In the genomic region with DNA sequence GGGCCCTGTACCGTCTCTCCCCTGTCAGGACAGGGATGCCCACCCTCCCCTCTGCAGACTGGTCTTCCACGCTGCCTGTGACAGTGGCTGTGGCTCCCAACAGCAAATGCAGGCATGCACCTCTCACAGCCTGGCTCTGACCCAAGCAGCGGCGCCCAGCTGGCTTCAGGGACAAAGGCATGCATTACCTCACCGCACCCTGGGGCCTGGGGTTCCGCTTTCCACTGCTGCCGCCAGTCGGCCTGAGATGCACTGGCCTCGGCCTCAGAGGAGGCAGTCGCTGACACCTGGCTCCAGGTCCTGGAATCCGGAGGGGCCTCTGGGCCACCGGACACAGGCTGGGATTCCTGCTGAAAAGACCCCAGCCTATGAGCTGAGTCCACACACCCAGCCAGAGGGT, we compare ENCODE assay signal across 13 cellular contexts.
DNase-seq lines count a peak whose midpoint lies in the region; ATAC-seq and TF ChIP-seq lines count a peak whose summit lies in the region.
"Had no signal": no experiment of that assay in that cellular context is flagged by ENCODE, and none has a peak within 500 bp of the region (broad histone marks: within the 10 kb centered on the region; RNA-seq: fewer than 3 reads in every experiment).

No MANE protein-coding gene starts in this region.

- TF ChIP-seq CTCF in mammary epithelial cell (conservative IDR thresholded peaks at IDR 0.05 in 1 of 2, IDR thresholded peaks at IDR 0.05 in 1 of 2; ENCODE audit: extremely low read depth in 1 of 2, insufficient read depth in 1 of 2, low read depth in 1 of 2, low read length in 2 of 2) (peak in 1 of 2 donors; percentile 30), MCF 10A (IDR thresholded peaks at IDR 0.05; ENCODE audit: unreplicated experiment) (no peak), WTC11 (IDR thresholded peaks at IDR 0.05) (no peak), upper lobe of right lung (IDR thresholded peaks at IDR 0.05) (no peak)

- dilution Hi-C loops in mammary epithelial cell (cut with HindIII; ENCODE audit: low sequenced_read_pairs) = no loop called here

- H3K27me3 ChIP-seq in mammary epithelial cell (ENCODE audit: insufficient read depth, low read length) (peaks cover 4% of the 10 kb centered on the region), right cardiac atrium (ENCODE audit: control insufficient read depth, insufficient read depth) (no peaks in the 10 kb centered on the region), upper lobe of right lung (no peaks in the 10 kb centered on the region)

- no peaks in the 10 kb centered on the region for H4K20me1 ChIP-seq in mammary epithelial cell (ENCODE audit: insufficient read depth, low read length)

- H3K4me1 ChIP-seq in mammary epithelial cell (ENCODE audit: insufficient read depth, low read length) (no peaks in the 10 kb centered on the region), right cardiac atrium (ENCODE audit: control insufficient read depth, insufficient read depth, low read length) (peaks cover 15% of the 10 kb centered on the region), upper lobe of right lung (no peaks in the 10 kb centered on the region)
- H3K4me1 ChIP-seq: prostate gland had no signal

- POLR2A ChIA-PET in MCF 10A (lab: Yijun Ruan, JAX) = no interaction called here
- POLR2A ChIA-PET in WTC11 (lab: Charles Lee) = no interaction called here

- H3K4me3 ChIP-seq in mammary epithelial cell (replicated peaks in 1 of 3; ENCODE audit: insufficient read depth in 1 of 3, low read depth in 2 of 3, low read length in 3 of 3) (no peak overlapping the region), right cardiac atrium (ENCODE audit: low read length) (no peak overlapping the region), upper lobe of right lung (no peak overlapping the region)
- H3K4me3 ChIP-seq: GM12878, PC-9, prostate gland had no signal

- H3K36me3 ChIP-seq in mammary epithelial cell (ENCODE audit: insufficient read depth, low read length) (no peaks in the 10 kb centered on the region), upper lobe of right lung (no peaks in the 10 kb centered on the region)
- H3K36me3 ChIP-seq: prostate gland, WERI-Rb-1 had no signal

- no peak overlapping the region for H3K9ac ChIP-seq in mammary epithelial cell (ENCODE audit: insufficient read depth, low read length)

- H3K4me3 Mint-ChIP-seq in MCF 10A (ENCODE audit: unreplicated experiment) = no peak overlapping the region
- H3K4me3 Mint-ChIP-seq in WTC11 = no peak overlapping the region
- H3K4me3 Mint-ChIP-seq: activated naive CD8-positive, alpha-beta T cell treated with anti-CD3 and anti-CD28 coated beads for 36 hours had no signal

- BruUV-seq in mammary epithelial cell (replicated peaks; lab: Mats Ljungman, UMichigan) (no TSS peak), MCF 10A (replicated peaks; lab: Mats Ljungman, UMichigan) (no TSS peak)

- ATAC-seq in WTC11 (peak; percentile 55), right cardiac atrium (peak; percentile 60 to 70), upper lobe of right lung (no peak), GM18909 (IDR thresholded peaks at IDR 0.05; ENCODE audit: poor library complexity, unreplicated experiment) (no peak)

- H3K4me2 ChIP-seq in mammary epithelial cell (ENCODE audit: insufficient read depth, low read depth, low read length) = no peak overlapping the region
- H3K4me2 ChIP-seq: PC-9 had no signal

- in situ Hi-C loops in mammary epithelial cell (cut with MboI; ENCODE audit: low sequenced_read_pairs in 2 of 2) = no loop called here

- H3K4me1 Mint-ChIP-seq in MCF 10A (ENCODE audit: insufficient read depth, unreplicated experiment) (no peaks in the 10 kb centered on the region), WTC11 (0 out of 2 replicates have a peak, but pooled peaks cover 5% of the 10 kb centered on the region)
- H3K4me1 Mint-ChIP-seq: activated naive CD8-positive, alpha-beta T cell treated with anti-CD3 and anti-CD28 coated beads for 36 hours had no signal

- H3K27ac ChIP-seq in mammary epithelial cell (ENCODE audit: insufficient read depth, low read depth, low read length) (no peak overlapping the region), right cardiac atrium (ENCODE audit: low read length) (peak overlapping the region; percentile 86), upper lobe of right lung (no peak overlapping the region)
- H3K27ac ChIP-seq: PC-9, prostate gland, WERI-Rb-1 had no signal

- DNase-seq in mammary epithelial cell (peak; percentile 6), MCF 10A (ENCODE audit: unreplicated experiment) (no peak), WTC11 (ENCODE audit: low spot score) (peak; percentile 52), right cardiac atrium (peak; percentile 76 to 92 (median 87)), upper lobe of right lung (peak; percentile 54), HT-29 (ENCODE audit: low spot score) (no peak), NCI-H128 (lab: John Stamatoyannopoulos, UW; ENCODE audit: unreplicated experiment) (no peak)
- DNase-seq: activated naive CD8-positive, alpha-beta T cell treated with anti-CD3 and anti-CD28 coated beads for 36 hours; WERI-Rb-1 had no signal

- no peaks in the 10 kb centered on the region for H3K36me3 Mint-ChIP-seq in MCF 10A (ENCODE audit: insufficient read depth, unreplicated experiment)
- H3K36me3 Mint-ChIP-seq in WTC11 = no peaks in the 10 kb centered on the region
- H3K36me3 Mint-ChIP-seq: activated naive CD8-positive, alpha-beta T cell treated with anti-CD3 and anti-CD28 coated beads for 36 hours had no signal

- CTCF ChIA-PET in mammary epithelial cell (lab: Charles Lee; ENCODE audit: low non-redundant PET) (interaction anchor here (0.6 kb wide), 1 partner anchor 1293 kb away, joined by 5 read pairs; no protein-coding TSS in a partner anchor), MCF 10A (lab: Yijun Ruan, JAX) (interaction anchor here (1.1 kb wide), 1 partner anchor 421 kb away, joined by 4 read pairs; no protein-coding TSS in a partner anchor), WTC11 (lab: Charles Lee) (interaction anchor here (1.8 to 2.0 kb wide), 2 partner anchors 44 to 57 kb away, joined by 6 read pairs; no protein-coding TSS in a partner anchor)

- H3K9me3 ChIP-seq in mammary epithelial cell (replicated peaks; ENCODE audit: insufficient read depth, low read length) (no peaks in the 10 kb centered on the region), right cardiac atrium (ENCODE audit: control insufficient read depth, low read length) (no peaks in the 10 kb centered on the region), upper lobe of right lung (no peaks in the 10 kb centered on the region)
- H3K9me3 ChIP-seq: prostate gland had no signal

- H3K27ac Mint-ChIP-seq in MCF 10A (ENCODE audit: low read depth, unreplicated experiment) (no peak overlapping the region), WTC11 (no peak overlapping the region)
- H3K27ac Mint-ChIP-seq: activated naive CD8-positive, alpha-beta T cell treated with anti-CD3 and anti-CD28 coated beads for 36 hours had no signal

- no peaks in the 10 kb centered on the region for H3K27me3 Mint-ChIP-seq in MCF 10A (ENCODE audit: insufficient read depth, unreplicated experiment)
- no peaks in the 10 kb centered on the region for H3K27me3 Mint-ChIP-seq in WTC11 (ENCODE audit: low read depth)
- H3K27me3 Mint-ChIP-seq: activated naive CD8-positive, alpha-beta T cell treated with anti-CD3 and anti-CD28 coated beads for 36 hours had no signal

- no peaks in the 10 kb centered on the region for H3K79me2 ChIP-seq in mammary epithelial cell (ENCODE audit: insufficient read depth, low read length)

- no peaks in the 10 kb centered on the region for H3K9me3 Mint-ChIP-seq in MCF 10A (ENCODE audit: unreplicated experiment)
- no peaks in the 10 kb centered on the region for H3K9me3 Mint-ChIP-seq in WTC11
- H3K9me3 Mint-ChIP-seq: activated naive CD8-positive, alpha-beta T cell treated with anti-CD3 and anti-CD28 coated beads for 36 hours had no signal

- intact Hi-C loops in mammary epithelial cell (cut with micrococcal nuclease) (no loop called here), MCF 10A (cut with micrococcal nuclease) (no loop called here), right cardiac atrium (cut with DNase I) (no loop called here), upper lobe of right lung (cut with DNase I) (no loop called here)

- no peak overlapping the region for H2AFZ ChIP-seq in mammary epithelial cell (ENCODE audit: low read depth, low read length)
- H2AFZ ChIP-seq: PC-9 had no signal

- 2% methylated on average over 9 of the region's 12 CpGs for WGBS in mammary epithelial cell (ENCODE audit: low coverage, missing lambda C conversion rate)
- WGBS in right cardiac atrium = 38% methylated on average over 12 of the region's 12 CpGs

TF ChIP-seq in WTC11, 78 proteins besides CTCF, POLR2A, EP300 and RAD21:
- TF ChIP-seq, protein P1, sequence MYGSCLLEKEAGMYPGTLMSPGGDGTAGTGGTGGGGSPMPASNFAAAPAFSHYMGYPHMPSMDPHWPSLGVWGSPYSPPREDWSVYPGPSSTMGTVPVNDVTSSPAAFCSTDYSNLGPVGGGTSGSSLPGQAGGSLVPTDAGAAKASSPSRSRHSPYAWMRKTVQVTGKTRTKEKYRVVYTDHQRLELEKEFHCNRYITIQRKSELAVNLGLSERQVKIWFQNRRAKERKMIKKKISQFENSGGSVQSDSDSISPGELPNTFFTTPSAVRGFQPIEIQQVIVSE (CRISPR knock-in tag; IDR thresholded peaks at IDR 0.05; ENCODE audit: borderline replicate concordance) = no peak

Comparison
In these comparisons a context has a peak if more than half of its experiments do, and no peak if none do; other contexts are left out.
1. DNase-seq: peak in mammary epithelial cell (single experiment), WTC11 (single experiment), right cardiac atrium (3 of 3) and upper lobe of right lung (single experiment); none in MCF 10A (single experiment), HT-29 (single experiment) and NCI-H128 (single experiment).
2. ATAC-seq: peak in WTC11 (single experiment) and right cardiac atrium (2 of 2); none in upper lobe of right lung (single experiment) and GM18909 (single experiment).